Comparison of ENCODE assay signal across 2 cellular contexts in the genomic region with DNA sequence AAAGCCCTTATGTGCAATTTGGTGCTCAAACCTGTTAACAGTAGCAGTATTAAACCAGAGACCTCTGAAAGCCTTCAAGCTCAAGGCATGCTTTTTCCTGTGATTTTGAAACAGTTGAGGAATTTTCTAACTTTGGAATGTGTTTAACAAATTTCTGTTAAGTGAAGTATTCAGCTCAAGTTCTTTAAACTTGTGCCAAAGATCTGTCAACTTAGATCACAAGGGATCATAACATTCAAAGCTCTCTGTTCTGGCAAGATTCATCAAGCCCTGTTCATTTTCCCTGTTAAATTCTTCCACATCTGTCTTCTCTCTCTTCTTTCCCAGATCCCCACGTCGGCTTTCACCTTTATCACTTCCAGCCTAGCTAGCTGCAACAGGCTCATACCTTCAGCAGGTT.
TF ChIP-seq lines count a peak whose summit lies in the region.

No MANE protein-coding gene starts in this region.

TF ChIP-seq in SK-N-SH treated with all-trans-retinoic acid at 6 μM for 48 hours, 23 proteins besides CTCF, POLR2A, EP300 and RAD21 (continued from another document):
- TF ChIP-seq, protein P1, sequence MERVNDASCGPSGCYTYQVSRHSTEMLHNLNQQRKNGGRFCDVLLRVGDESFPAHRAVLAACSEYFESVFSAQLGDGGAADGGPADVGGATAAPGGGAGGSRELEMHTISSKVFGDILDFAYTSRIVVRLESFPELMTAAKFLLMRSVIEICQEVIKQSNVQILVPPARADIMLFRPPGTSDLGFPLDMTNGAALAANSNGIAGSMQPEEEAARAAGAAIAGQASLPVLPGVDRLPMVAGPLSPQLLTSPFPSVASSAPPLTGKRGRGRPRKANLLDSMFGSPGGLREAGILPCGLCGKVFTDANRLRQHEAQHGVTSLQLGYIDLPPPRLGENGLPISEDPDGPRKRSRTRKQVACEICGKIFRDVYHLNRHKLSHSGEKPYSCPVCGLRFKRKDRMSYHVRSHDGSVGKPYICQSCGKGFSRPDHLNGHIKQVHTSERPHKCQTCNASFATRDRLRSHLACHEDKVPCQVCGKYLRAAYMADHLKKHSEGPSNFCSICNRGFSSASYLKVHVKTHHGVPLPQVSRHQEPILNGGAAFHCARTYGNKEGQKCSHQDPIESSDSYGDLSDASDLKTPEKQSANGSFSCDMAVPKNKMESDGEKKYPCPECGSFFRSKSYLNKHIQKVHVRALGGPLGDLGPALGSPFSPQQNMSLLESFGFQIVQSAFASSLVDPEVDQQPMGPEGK (CRISPR knock-in tag; IDR thresholded peaks at IDR 0.05; ENCODE audit: borderline replicate concordance) = no peak
- TF ChIP-seq ZC3H10 (CRISPR knock-in tag; IDR thresholded peaks at IDR 0.05) = no peak
TF ChIP-seq in SK-N-SH treated with all-trans-retinoic acid at 6 μM for 48 hours: peak in this region for 1.

TF ChIP-seq in SK-N-SH, 30 proteins besides CTCF, POLR2A, EP300 and RAD21 (continued from another document):
- TF ChIP-seq EZH2phosphoT487 (IDR thresholded peaks at IDR 0.05; ENCODE audit: borderline replicate concordance, low read depth) (no peak), RCOR1 (IDR thresholded peaks at IDR 0.05; ENCODE audit: low read length) (no peak)
- TF ChIP-seq, protein P2, sequence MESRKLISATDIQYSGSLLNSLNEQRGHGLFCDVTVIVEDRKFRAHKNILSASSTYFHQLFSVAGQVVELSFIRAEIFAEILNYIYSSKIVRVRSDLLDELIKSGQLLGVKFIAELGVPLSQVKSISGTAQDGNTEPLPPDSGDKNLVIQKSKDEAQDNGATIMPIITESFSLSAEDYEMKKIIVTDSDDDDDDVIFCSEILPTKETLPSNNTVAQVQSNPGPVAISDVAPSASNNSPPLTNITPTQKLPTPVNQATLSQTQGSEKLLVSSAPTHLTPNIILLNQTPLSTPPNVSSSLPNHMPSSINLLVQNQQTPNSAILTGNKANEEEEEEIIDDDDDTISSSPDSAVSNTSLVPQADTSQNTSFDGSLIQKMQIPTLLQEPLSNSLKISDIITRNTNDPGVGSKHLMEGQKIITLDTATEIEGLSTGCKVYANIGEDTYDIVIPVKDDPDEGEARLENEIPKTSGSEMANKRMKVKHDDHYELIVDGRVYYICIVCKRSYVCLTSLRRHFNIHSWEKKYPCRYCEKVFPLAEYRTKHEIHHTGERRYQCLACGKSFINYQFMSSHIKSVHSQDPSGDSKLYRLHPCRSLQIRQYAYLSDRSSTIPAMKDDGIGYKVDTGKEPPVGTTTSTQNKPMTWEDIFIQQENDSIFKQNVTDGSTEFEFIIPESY (IDR thresholded peaks at IDR 0.05; ENCODE audit: borderline replicate concordance, low read depth) = no peak
- TF ChIP-seq, protein P3, sequence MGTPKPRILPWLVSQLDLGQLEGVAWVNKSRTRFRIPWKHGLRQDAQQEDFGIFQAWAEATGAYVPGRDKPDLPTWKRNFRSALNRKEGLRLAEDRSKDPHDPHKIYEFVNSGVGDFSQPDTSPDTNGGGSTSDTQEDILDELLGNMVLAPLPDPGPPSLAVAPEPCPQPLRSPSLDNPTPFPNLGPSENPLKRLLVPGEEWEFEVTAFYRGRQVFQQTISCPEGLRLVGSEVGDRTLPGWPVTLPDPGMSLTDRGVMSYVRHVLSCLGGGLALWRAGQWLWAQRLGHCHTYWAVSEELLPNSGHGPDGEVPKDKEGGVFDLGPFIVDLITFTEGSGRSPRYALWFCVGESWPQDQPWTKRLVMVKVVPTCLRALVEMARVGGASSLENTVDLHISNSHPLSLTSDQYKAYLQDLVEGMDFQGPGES (IDR thresholded peaks at IDR 0.05; ENCODE audit: low read depth, low read length) = no peak
